In the genomic region with DNA sequence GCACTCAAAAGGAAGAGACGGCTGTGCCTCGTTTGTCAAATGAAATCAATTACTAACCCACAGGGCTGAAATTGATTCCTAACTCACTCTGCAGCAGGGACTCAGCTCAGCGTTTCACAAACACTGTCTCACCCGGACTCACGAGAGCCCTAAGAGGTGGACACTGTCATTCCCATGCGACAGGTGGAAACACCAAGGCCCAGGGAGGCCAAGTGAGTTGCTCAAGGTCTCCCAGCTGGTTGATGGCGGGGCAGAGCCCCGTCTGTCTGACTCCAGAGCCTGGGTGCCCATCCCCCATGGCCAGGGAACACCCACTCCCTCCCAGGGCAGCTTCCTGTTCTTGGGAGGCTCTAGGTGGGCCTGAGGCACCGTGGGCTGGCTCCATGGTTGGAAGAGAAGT, we compare ENCODE assay signal across 1 cellular context.
TF ChIP-seq lines count a peak whose summit lies in the region.

No MANE protein-coding gene starts in this region.

TF ChIP-seq in HepG2, 621 proteins besides CTCF, POLR2A, EP300 and RAD21:
- TF ChIP-seq, protein P1, sequence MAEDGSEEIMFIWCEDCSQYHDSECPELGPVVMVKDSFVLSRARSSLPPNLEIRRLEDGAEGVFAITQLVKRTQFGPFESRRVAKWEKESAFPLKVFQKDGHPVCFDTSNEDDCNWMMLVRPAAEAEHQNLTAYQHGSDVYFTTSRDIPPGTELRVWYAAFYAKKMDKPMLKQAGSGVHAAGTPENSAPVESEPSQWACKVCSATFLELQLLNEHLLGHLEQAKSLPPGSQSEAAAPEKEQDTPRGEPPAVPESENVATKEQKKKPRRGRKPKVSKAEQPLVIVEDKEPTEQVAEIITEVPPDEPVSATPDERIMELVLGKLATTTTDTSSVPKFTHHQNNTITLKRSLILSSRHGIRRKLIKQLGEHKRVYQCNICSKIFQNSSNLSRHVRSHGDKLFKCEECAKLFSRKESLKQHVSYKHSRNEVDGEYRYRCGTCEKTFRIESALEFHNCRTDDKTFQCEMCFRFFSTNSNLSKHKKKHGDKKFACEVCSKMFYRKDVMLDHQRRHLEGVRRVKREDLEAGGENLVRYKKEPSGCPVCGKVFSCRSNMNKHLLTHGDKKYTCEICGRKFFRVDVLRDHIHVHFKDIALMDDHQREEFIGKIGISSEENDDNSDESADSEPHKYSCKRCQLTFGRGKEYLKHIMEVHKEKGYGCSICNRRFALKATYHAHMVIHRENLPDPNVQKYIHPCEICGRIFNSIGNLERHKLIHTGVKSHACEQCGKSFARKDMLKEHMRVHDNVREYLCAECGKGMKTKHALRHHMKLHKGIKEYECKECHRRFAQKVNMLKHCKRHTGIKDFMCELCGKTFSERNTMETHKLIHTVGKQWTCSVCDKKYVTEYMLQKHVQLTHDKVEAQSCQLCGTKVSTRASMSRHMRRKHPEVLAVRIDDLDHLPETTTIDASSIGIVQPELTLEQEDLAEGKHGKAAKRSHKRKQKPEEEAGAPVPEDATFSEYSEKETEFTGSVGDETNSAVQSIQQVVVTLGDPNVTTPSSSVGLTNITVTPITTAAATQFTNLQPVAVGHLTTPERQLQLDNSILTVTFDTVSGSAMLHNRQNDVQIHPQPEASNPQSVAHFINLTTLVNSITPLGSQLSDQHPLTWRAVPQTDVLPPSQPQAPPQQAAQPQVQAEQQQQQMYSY (CRISPR knock-in tag; IDR thresholded peaks at IDR 0.05): no peak
- peak; percentile 62; the same call in 1 of the 2 replicates for TF ChIP-seq ZNF7 (CRISPR knock-in tag; IDR thresholded peaks at IDR 0.05)
- TF ChIP-seq ZNF629 (CRISPR knock-in tag; conservative IDR thresholded peaks at IDR 0.05): peak; percentile 58; the same call in 1 of the 2 replicates
